Comparison of ENCODE assay signal across 8 cellular contexts in the genomic region with DNA sequence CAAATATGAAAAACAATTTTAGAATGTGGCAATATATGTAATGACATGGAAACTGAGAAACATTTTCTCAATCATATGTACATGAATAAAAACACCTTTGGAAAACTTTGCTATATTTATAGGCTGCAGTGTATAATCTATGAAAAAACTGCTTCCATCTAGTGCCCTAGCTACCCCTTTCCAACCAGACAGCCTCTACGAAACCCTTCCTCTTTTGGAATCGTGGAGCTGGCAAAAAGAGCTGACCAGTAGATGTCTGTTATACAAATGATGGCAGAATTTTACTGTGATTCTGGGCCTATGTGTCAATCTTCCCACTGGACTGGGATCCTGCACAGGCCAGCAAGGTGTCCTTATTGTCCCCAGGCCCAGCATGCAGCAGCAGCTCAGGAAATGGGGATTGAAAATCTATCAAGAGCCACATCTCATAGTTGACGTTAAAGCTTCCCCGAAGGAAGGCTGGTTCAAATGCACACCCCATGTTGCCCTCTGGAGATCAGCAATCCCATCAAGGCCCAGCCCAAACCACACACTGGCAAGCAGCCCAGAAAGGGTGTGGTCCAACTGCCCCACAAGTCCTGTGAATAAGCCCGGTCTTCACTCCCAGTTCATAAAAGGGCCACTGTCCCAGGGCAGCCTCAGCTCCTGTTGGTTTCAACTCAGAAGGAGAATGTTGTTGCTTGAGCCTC. TPM values are rescaled to one million over a fixed set of nuclear protein-coding genes. Genes with fewer than 3 reads are reported as not detected.
DNase-seq lines count a peak whose midpoint lies in the region; ATAC-seq and TF ChIP-seq lines count a peak whose summit lies in the region.

No MANE protein-coding gene starts in this region.

- ATAC-seq in GM23338 (no peak), GM18520 (IDR thresholded peaks at IDR 0.05; ENCODE audit: unreplicated experiment) (no peak), GM21447 (IDR thresholded peaks at IDR 0.05; ENCODE audit: unreplicated experiment) (no peak), HG02588 (IDR thresholded peaks at IDR 0.05; ENCODE audit: unreplicated experiment) (no peak), GM21825 (IDR thresholded peaks at IDR 0.05; ENCODE audit: unreplicated experiment) (no peak)

- DNase-seq in GM23338 (ENCODE audit: low spot score) (no peak), NOMO-1 (lab: John Stamatoyannopoulos, UW; ENCODE audit: unreplicated experiment in 2 of 2) (peak; percentile 66 to 67), epithelial cell of esophagus (ENCODE audit: low read depth) (peak; percentile 91)

- no peak overlapping the region for H3K4me2 ChIP-seq in GM23338

- H3K27me3 ChIP-seq in GM23338 (ENCODE audit: insufficient read depth), result no peaks in the 10 kb centered on the region
- no peaks in the 10 kb centered on the region for H3K27me3 ChIP-seq in mucosa of stomach (ENCODE audit: control insufficient read depth, insufficient read depth, low read length)

- no peak overlapping the region for H3K4me3 ChIP-seq in GM23338
- no peak overlapping the region for H3K4me3 ChIP-seq in epithelial cell of esophagus (ENCODE audit: low read length)
- peak overlapping the region; percentile 36 for H3K4me3 ChIP-seq in mucosa of stomach (ENCODE audit: low read length)

- no peaks in the 10 kb centered on the region for H3K9me3 ChIP-seq in mucosa of stomach (ENCODE audit: control insufficient read depth, low read length)

- H2AFZ ChIP-seq in GM23338, result peak overlapping the region; percentile 59; the same call in 1 of the 2 replicates

- H3K9me2 ChIP-seq in GM23338 (ENCODE audit: insufficient read depth), result no peaks in the 10 kb centered on the region; the same call in 1 of the 2 replicates

- TF ChIP-seq CTCF in GM23338 (conservative IDR thresholded peaks at IDR 0.05; ENCODE audit: low read depth in 2 of 2), result no peak
- no peak for TF ChIP-seq CTCF in epithelial cell of esophagus (IDR thresholded peaks at IDR 0.05; ENCODE audit: insufficient read depth, low read depth, low read length, missing control alignments)

- no peak overlapping the region for H3K4me3 Mint-ChIP-seq in GM23338

- H3K27me3 Mint-ChIP-seq in GM23338 (ENCODE audit: insufficient read depth, low read depth, poor library complexity), result no peaks in the 10 kb centered on the region

- no peaks in the 10 kb centered on the region for H3F3A ChIP-seq in GM23338 (replicated peaks; ENCODE audit: low read depth)

- no peak overlapping the region for H3K27ac Mint-ChIP-seq in GM23338

- no peaks in the 10 kb centered on the region for H3K36me3 Mint-ChIP-seq in GM23338 (ENCODE audit: low read depth)

- H3K9ac ChIP-seq in mucosa of stomach (ENCODE audit: low read length), result peak overlapping the region; percentile 58

- no peaks in the 10 kb centered on the region; the same call in 2 of the 3 replicates for H3K4me1 Mint-ChIP-seq in GM23338

- H3K27ac ChIP-seq in GM23338 (ENCODE audit: low read depth), result no peak overlapping the region

- H3K36me3 ChIP-seq in GM23338 (ENCODE audit: insufficient read depth) (no peaks in the 10 kb centered on the region), mucosa of stomach (ENCODE audit: control insufficient read depth, insufficient read depth, low read length) (no peaks in the 10 kb centered on the region)

- H3K4me1 ChIP-seq in GM23338 (ENCODE audit: insufficient read depth), result no peaks in the 10 kb centered on the region
- peaks cover 28% of the 10 kb centered on the region for H3K4me1 ChIP-seq in mucosa of stomach (ENCODE audit: control insufficient read depth, insufficient read depth, low read length)

- no peaks in the 10 kb centered on the region for H4K20me1 ChIP-seq in GM23338 (replicated peaks; ENCODE audit: insufficient read depth)

- no peaks in the 10 kb centered on the region for H3K79me2 ChIP-seq in GM23338 (replicated peaks; ENCODE audit: insufficient read depth)

- H3K9me3 Mint-ChIP-seq in GM23338, result no peaks in the 10 kb centered on the region

TF ChIP-seq in GM23338, 12 proteins besides CTCF, POLR2A, EP300 and RAD21:
- no peak for TF ChIP-seq STAT1 (IDR thresholded peaks at IDR 0.05; ENCODE audit: unreplicated experiment)
- TF ChIP-seq ZNF331 (CRISPR knock-in tag; IDR thresholded peaks at IDR 0.05; ENCODE audit: low read depth), result no peak
- TF ChIP-seq NANOG (IDR thresholded peaks at IDR 0.05; ENCODE audit: borderline replicate concordance), result no peak
- TF ChIP-seq, protein P1, sequence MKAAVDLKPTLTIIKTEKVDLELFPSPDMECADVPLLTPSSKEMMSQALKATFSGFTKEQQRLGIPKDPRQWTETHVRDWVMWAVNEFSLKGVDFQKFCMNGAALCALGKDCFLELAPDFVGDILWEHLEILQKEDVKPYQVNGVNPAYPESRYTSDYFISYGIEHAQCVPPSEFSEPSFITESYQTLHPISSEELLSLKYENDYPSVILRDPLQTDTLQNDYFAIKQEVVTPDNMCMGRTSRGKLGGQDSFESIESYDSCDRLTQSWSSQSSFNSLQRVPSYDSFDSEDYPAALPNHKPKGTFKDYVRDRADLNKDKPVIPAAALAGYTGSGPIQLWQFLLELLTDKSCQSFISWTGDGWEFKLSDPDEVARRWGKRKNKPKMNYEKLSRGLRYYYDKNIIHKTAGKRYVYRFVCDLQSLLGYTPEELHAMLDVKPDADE (IDR thresholded peaks at IDR 0.05), result no peak
- no peak for TF ChIP-seq EZH2phosphoT487 (IDR thresholded peaks at IDR 0.05; ENCODE audit: unreplicated experiment)
- TF ChIP-seq EZH2 (IDR thresholded peaks at IDR 0.05; ENCODE audit: low read depth, unreplicated experiment), result no peak
- TF ChIP-seq, protein P2, sequence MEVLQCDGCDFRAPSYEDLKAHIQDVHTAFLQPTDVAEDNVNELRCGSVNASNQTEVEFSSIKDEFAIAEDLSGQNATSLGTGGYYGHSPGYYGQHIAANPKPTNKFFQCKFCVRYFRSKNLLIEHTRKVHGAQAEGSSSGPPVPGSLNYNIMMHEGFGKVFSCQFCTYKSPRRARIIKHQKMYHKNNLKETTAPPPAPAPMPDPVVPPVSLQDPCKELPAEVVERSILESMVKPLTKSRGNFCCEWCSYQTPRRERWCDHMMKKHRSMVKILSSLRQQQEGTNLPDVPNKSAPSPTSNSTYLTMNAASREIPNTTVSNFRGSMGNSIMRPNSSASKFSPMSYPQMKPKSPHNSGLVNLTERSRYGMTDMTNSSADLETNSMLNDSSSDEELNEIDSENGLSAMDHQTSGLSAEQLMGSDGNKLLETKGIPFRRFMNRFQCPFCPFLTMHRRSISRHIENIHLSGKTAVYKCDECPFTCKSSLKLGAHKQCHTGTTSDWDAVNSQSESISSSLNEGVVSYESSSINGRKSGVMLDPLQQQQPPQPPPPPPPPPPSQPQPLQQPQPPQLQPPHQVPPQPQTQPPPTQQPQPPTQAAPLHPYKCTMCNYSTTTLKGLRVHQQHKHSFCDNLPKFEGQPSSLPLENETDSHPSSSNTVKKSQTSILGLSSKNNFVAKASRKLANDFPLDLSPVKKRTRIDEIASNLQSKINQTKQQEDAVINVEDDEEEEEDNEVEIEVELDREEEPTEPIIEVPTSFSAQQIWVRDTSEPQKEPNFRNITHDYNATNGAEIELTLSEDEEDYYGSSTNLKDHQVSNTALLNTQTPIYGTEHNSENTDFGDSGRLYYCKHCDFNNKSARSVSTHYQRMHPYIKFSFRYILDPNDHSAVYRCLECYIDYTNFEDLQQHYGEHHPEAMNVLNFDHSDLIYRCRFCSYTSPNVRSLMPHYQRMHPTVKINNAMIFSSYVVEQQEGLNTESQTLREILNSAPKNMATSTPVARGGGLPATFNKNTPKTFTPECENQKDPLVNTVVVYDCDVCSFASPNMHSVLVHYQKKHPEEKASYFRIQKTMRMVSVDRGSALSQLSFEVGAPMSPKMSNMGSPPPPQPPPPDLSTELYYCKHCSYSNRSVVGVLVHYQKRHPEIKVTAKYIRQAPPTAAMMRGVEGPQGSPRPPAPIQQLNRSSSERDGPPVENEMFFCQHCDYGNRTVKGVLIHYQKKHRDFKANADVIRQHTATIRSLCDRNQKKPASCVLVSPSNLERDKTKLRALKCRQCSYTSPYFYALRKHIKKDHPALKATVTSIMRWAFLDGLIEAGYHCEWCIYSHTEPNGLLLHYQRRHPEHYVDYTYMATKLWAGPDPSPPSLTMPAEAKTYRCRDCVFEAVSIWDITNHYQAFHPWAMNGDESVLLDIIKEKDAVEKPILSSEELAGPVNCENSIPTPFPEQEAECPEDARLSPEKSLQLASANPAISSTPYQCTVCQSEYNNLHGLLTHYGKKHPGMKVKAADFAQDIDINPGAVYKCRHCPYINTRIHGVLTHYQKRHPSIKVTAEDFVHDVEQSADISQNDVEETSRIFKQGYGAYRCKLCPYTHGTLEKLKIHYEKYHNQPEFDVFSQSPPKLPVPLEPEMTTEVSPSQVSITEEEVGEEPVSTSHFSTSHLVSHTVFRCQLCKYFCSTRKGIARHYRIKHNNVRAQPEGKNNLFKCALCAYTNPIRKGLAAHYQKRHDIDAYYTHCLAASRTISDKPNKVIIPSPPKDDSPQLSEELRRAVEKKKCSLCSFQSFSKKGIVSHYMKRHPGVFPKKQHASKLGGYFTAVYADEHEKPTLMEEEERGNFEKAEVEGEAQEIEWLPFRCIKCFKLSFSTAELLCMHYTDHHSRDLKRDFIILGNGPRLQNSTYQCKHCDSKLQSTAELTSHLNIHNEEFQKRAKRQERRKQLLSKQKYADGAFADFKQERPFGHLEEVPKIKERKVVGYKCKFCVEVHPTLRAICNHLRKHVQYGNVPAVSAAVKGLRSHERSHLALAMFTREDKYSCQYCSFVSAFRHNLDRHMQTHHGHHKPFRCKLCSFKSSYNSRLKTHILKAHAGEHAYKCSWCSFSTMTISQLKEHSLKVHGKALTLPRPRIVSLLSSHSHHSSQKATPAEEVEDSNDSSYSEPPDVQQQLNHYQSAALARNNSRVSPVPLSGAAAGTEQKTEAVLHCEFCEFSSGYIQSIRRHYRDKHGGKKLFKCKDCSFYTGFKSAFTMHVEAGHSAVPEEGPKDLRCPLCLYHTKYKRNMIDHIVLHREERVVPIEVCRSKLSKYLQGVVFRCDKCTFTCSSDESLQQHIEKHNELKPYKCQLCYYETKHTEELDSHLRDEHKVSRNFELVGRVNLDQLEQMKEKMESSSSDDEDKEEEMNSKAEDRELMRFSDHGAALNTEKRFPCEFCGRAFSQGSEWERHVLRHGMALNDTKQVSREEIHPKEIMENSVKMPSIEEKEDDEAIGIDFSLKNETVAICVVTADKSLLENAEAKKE (CRISPR knock-in tag; IDR thresholded peaks at IDR 0.05), result no peak

RNA-seq across cellular contexts. Expression of gene FAM20B, which starts 8.9 kb away (rescaled TPM):
- total RNA-seq in GM23338 (2014; rRNA removed; shearing (Covaris generic)), result 19.9 and 22.5 TPM in 2 replicates
- 4.7 and 5.3 TPM in 2 replicates for polyA plus RNA-seq in GM23338 (2016; fragmentation: Nextera tagmentation; extraction: Ambion mirVana)
